18 cellular contexts compared by ENCODE assay signal in genomic region chr14:42378274-42378673, GRCh38.
DNase-seq lines count a peak whose midpoint lies in the region; ATAC-seq, FAIRE-seq and TF ChIP-seq lines count a peak whose summit lies in the region.
"Had no signal": no experiment of that assay in that cellular context is flagged by ENCODE, and none has a peak within 500 bp of the region (broad histone marks: within the 10 kb centered on the region; RNA-seq: fewer than 3 reads in every experiment).

No MANE protein-coding gene starts in this region.

- no peak overlapping the region for H3K4me2 ChIP-seq in keratinocyte (ENCODE audit: control insufficient read depth, extremely low read depth, insufficient read depth, low read depth, low read length)

- no peaks in the 10 kb centered on the region for H3K9me1 ChIP-seq in keratinocyte (ENCODE audit: control insufficient read depth, extremely low read depth, insufficient read depth, low read length)

- H3K27ac Mint-ChIP-seq in WTC11 = no peak overlapping the region
- H3K27ac Mint-ChIP-seq: CD14-positive monocyte had no signal

- FAIRE-seq in keratinocyte (lab: Jason Lieb, UNC) = no peak
- FAIRE-seq: RCC 7860 had no signal

- H3K4me1 Mint-ChIP-seq in WTC11 = no peaks in the 10 kb centered on the region
- H3K4me1 Mint-ChIP-seq: CD14-positive monocyte had no signal

- H3K79me2 ChIP-seq in keratinocyte (ENCODE audit: control insufficient read depth, insufficient read depth, low read length) = no peaks in the 10 kb centered on the region

- H3K4me1 ChIP-seq in keratinocyte (ENCODE audit: control insufficient read depth, extremely low read depth, insufficient read depth, low read length) = no peaks in the 10 kb centered on the region

- no peak overlapping the region for H3K9ac ChIP-seq in keratinocyte (ENCODE audit: control insufficient read depth, extremely low read depth, insufficient read depth, low read length)

- H3K9me3 Mint-ChIP-seq in WTC11 = no peaks in the 10 kb centered on the region

- POLR2A ChIA-PET in WTC11 (lab: Charles Lee) = no interaction called here

- no peaks in the 10 kb centered on the region for H3K27me3 Mint-ChIP-seq in WTC11 (ENCODE audit: low read depth)

- no peak overlapping the region for H3K4me3 Mint-ChIP-seq in WTC11
- H3K4me3 Mint-ChIP-seq: CD14-positive monocyte had no signal

- H3K27ac ChIP-seq in keratinocyte (ENCODE audit: control insufficient read depth, insufficient read depth, low read length) = no peak overlapping the region

- H4K20me1 ChIP-seq in keratinocyte (ENCODE audit: control insufficient read depth, extremely low read depth, insufficient read depth, low read length) = no peaks in the 10 kb centered on the region

- H3K36me3 Mint-ChIP-seq in WTC11 = no peaks in the 10 kb centered on the region
- H3K36me3 Mint-ChIP-seq: CD14-positive monocyte had no signal

- dilution Hi-C loops in keratinocyte (cut with MboI; ENCODE audit: extremely low pct_ligation_motif_present, low sequenced_read_pairs) = no loop called here

- CTCF ChIA-PET in WTC11 (lab: Charles Lee) = no interaction called here

- no peaks in the 10 kb centered on the region for H3K27me3 ChIP-seq in keratinocyte (ENCODE audit: control insufficient read depth, extremely low read depth, insufficient read depth, low read length)

- ATAC-seq in WTC11 (peak; percentile 87), GM18502 (IDR thresholded peaks at IDR 0.05; ENCODE audit: poor library complexity, unreplicated experiment) (no peak)
- ATAC-seq: Right ventricle myocardium inferior had no signal

- H3K9me3 ChIP-seq in keratinocyte (ENCODE audit: control insufficient read depth, low read depth, low read length) = no peaks in the 10 kb centered on the region

- DNase-seq in DMS53 (lab: John Stamatoyannopoulos, UW) (peak; percentile 2), DMS53 treated with DMSO at 0.1 percent for 48 hours (lab: John Stamatoyannopoulos, UW; ENCODE audit: unreplicated experiment) (no peak), LNCaP clone FGC (ENCODE audit: low read depth) (no peak), WTC11 (ENCODE audit: low spot score) (peak; percentile 17), keratinocyte (ENCODE audit: low read depth, low spot score) (no peak), NCI-H1694 treated with DMSO at 0.1 percent for 48 hours (lab: John Stamatoyannopoulos, UW) (no peak), HUDEP-2 (lab: John Stamatoyannopoulos, UW; ENCODE audit: unreplicated experiment in 76 of 76) (no peak)
- DNase-seq: 8988T, DND-41, IMR-90, NCI-H1092, NCI-H146, NCI-H2081, SW 1271 had no signal

- H3K36me3 ChIP-seq in keratinocyte (ENCODE audit: control insufficient read depth in 2 of 2, extremely low read depth in 1 of 2, insufficient read depth in 2 of 2, low read length in 2 of 2) = no peaks in the 10 kb centered on the region

- H2AFZ ChIP-seq in keratinocyte (ENCODE audit: control insufficient read depth, low read length) = no peak overlapping the region

- H3K4me3 ChIP-seq in LNCaP clone FGC (ENCODE audit: low read depth, low read length) (no peak overlapping the region), keratinocyte (ENCODE audit: control insufficient read depth in 2 of 3, extremely low read depth in 1 of 3, insufficient read depth in 2 of 3, low read depth in 1 of 3, low read length in 3 of 3) (no peak overlapping the region)

- 0 out of 2 replicates have a peak, but pooled peaks have one; percentile 13 for TF ChIP-seq CTCF in LNCaP clone FGC (IDR thresholded peaks at IDR 0.05; ENCODE audit: control insufficient read depth, extremely low read depth, insufficient read depth)
- TF ChIP-seq CTCF in WTC11 (IDR thresholded peaks at IDR 0.05) = no peak
- TF ChIP-seq CTCF in keratinocyte (optimal IDR thresholded peaks at IDR 0.05 in 1 of 3, IDR thresholded peaks at IDR 0.05 in 1 of 3, conservative IDR thresholded peaks at IDR 0.05 in 1 of 3; ENCODE audit: extremely low read depth in 1 of 3, insufficient read depth in 2 of 3, low read length in 3 of 3) = peak in 2 of 3 experiments; percentile 5 to 12

TF ChIP-seq in WTC11, 78 proteins besides CTCF, POLR2A, EP300 and RAD21:
- TF ChIP-seq IRF2 (CRISPR knock-in tag; IDR thresholded peaks at IDR 0.05; ENCODE audit: borderline replicate concordance, low read depth) (no peak), ZNF138 (CRISPR knock-in tag; conservative IDR thresholded peaks at IDR 0.05) (no peak), ATF2 (CRISPR knock-in tag; IDR thresholded peaks at IDR 0.05; ENCODE audit: borderline replicate concordance, low read depth) (no peak), TP53 (CRISPR knock-in tag; IDR thresholded peaks at IDR 0.05) (no peak), NFATC4 (CRISPR knock-in tag; IDR thresholded peaks at IDR 0.05) (no peak), ESRRA (CRISPR knock-in tag; IDR thresholded peaks at IDR 0.05; ENCODE audit: borderline replicate concordance) (no peak)
- TF ChIP-seq, protein P1, sequence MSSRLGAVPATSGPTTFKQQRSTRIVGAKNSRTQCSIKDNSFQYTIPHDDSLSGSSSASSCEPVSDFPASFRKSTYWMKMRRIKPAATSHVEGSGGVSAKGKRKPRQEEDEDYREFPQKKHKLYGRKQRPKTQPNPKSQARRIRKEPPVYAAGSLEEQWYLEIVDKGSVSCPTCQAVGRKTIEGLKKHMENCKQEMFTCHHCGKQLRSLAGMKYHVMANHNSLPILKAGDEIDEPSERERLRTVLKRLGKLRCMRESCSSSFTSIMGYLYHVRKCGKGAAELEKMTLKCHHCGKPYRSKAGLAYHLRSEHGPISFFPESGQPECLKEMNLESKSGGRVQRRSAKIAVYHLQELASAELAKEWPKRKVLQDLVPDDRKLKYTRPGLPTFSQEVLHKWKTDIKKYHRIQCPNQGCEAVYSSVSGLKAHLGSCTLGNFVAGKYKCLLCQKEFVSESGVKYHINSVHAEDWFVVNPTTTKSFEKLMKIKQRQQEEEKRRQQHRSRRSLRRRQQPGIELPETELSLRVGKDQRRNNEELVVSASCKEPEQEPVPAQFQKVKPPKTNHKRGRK (CRISPR knock-in tag; IDR thresholded peaks at IDR 0.05; ENCODE audit: borderline replicate concordance) = no peak

Comparison
In these comparisons a context has a peak if more than half of its experiments do, and no peak if none do; other contexts are left out.
1. DNase-seq: peak in DMS53 (single experiment) and WTC11 (single experiment); none in DMS53 treated with DMSO at 0.1 percent for 48 hours (single experiment), LNCaP clone FGC (single experiment), keratinocyte (single experiment), NCI-H1694 treated with DMSO at 0.1 percent for 48 hours (single experiment) and HUDEP-2 (0 of 76).